8 cellular contexts compared by ENCODE assay signal in genomic region chr3:12663936-12664908, GRCh38.
A peak's percentile ranks its signal among the peaks of the same experiment; 100 is the strongest.
DNase-seq lines count a peak whose midpoint lies in the region; ATAC-seq and TF ChIP-seq lines count a peak whose summit lies in the region.

RAF1 (minus strand) TSS chr3:12664117; CDS start chr3:12618721, 45,396 bp downstream.

- peak; percentile 93 for ATAC-seq in GM19035 (IDR thresholded peaks at IDR 0.05; ENCODE audit: unreplicated experiment)
- ATAC-seq in HG03354 (IDR thresholded peaks at IDR 0.05; ENCODE audit: poor library complexity, severe bottlenecking, unreplicated experiment) = peak; percentile 93
- peak; percentile 88 to 95 for ATAC-seq in activated CD4-positive, CD25-positive, alpha-beta regulatory T cell treated with anti-CD3 and anti-CD28 coated beads, Interleukin-2, amount 50 U/mL, for 24 hours

- DNase-seq in AG09319 (ENCODE audit: extremely low read depth, low read depth) (peak; percentile 97), NCI-H446 treated with DMSO at 0.1 percent for 48 hours (lab: John Stamatoyannopoulos, UW) (peak; percentile 90), cerebellar cortex (ENCODE audit: low spot score) (peak; percentile 98), islet precursor cell (peak; percentile 100)
- peak; percentile 94 to 96 (median 95) for DNase-seq in stimulated activated CD4-positive, alpha-beta T cell treated with anti-CD3 and anti-CD28 coated beads, Interleukin-12 subunit alpha, Interleukin-12 subunit beta, amount 100 ng/mL, for 48 hours (ENCODE audit: low read depth in 2 of 3, low spot score in 1 of 3)

- TF ChIP-seq CTCF in AG09319 (IDR thresholded peaks at IDR 0.05; ENCODE audit: low read depth, low read length) = no peak

Comparison
In these comparisons a context has a peak if more than half of its experiments do, and no peak if none do; other contexts are left out.
1. Peak in every context shown above with its lines: DNase-seq and ATAC-seq.